Comparison of ENCODE assay signal across 1 cellular context in genomic region chr3:120741320-120741719, GRCh38.
TF ChIP-seq lines count a peak whose summit lies in the region.

No MANE protein-coding gene starts in this region.

TF ChIP-seq in K562, 482 proteins besides CTCF, POLR2A, EP300 and RAD21:
- TF ChIP-seq NR2C2 (CRISPR knock-in tag; IDR thresholded peaks at IDR 0.05) (no peak), NR2C2 (tag; IDR thresholded peaks at IDR 0.05) (no peak), HDAC2 (IDR thresholded peaks at IDR 0.05) (no peak), MAFK (IDR thresholded peaks at IDR 0.05; ENCODE audit: low read length) (peak; percentile 100), ZC3H8 (IDR thresholded peaks at IDR 0.05) (no peak), SRSF1 (IDR thresholded peaks at IDR 0.05; ENCODE audit: low read depth, low read length) (no peak), ZNF436 (CRISPR knock-in tag; IDR thresholded peaks at IDR 0.05) (no peak), MAFF (IDR thresholded peaks at IDR 0.05; ENCODE audit: low read length) (peak; percentile 100), GTF2A2 (tag; IDR thresholded peaks at IDR 0.05) (no peak), ZNF175 (CRISPR knock-in tag; IDR thresholded peaks at IDR 0.05; ENCODE audit: low read depth) (0 out of 2 replicates have a peak, but pooled peaks have one; percentile 9), GABPB1 (CRISPR knock-in tag; IDR thresholded peaks at IDR 0.05) (no peak), C11orf30 (IDR thresholded peaks at IDR 0.05; ENCODE audit: low read depth) (peak; percentile 98), MAFG (tag; conservative IDR thresholded peaks at IDR 0.05) (peak; percentile 97), ZNF316 (IDR thresholded peaks at IDR 0.05) (peak; percentile 99), SNRNP70 (optimal IDR thresholded peaks at IDR 0.05; ENCODE audit: low read depth, low read length) (no peak), E2F6 (IDR thresholded peaks at IDR 0.05; ENCODE audit: borderline replicate concordance in 1 of 2, extremely low read depth in 1 of 2, insufficient read depth in 1 of 2, insufficient read length in 1 of 2, low read depth in 1 of 2, low read length in 1 of 2, poor library complexity in 1 of 2, severe bottlenecking in 1 of 2) (peak in 1 of 2 experiments; percentile 27), YBX1 (IDR thresholded peaks at IDR 0.05) (no peak)
